ENCODE assay signal across 1 cellular context in the genomic region with DNA sequence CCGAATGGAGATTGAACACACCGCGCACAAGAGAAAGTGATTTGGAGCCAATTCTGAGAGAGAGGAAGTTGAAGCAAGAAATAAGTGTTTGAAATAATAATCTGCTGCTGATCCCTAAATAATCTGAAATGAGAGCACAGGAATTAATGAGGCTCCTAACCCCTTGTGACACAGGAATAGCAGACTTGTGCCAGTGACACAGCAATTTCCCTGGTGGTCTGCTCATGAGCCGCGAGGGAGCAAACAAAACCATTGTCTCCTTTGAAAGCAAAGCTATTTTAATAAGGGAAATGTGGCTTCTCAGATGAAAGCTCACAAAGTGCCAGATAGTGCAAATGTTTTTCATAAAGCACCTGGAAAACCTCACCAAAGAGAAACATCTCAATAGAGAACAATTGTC.
TF ChIP-seq lines count a peak whose summit lies in the region.

No MANE protein-coding gene starts in this region.

TF ChIP-seq in GM23338, 12 proteins besides CTCF, POLR2A, EP300 and RAD21 (continued from another document):
- TF ChIP-seq, protein P1, sequence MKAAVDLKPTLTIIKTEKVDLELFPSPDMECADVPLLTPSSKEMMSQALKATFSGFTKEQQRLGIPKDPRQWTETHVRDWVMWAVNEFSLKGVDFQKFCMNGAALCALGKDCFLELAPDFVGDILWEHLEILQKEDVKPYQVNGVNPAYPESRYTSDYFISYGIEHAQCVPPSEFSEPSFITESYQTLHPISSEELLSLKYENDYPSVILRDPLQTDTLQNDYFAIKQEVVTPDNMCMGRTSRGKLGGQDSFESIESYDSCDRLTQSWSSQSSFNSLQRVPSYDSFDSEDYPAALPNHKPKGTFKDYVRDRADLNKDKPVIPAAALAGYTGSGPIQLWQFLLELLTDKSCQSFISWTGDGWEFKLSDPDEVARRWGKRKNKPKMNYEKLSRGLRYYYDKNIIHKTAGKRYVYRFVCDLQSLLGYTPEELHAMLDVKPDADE (IDR thresholded peaks at IDR 0.05) = no peak
- TF ChIP-seq STAT1 (IDR thresholded peaks at IDR 0.05; ENCODE audit: unreplicated experiment) (no peak), EZH2phosphoT487 (IDR thresholded peaks at IDR 0.05; ENCODE audit: unreplicated experiment) (no peak), POLR2AphosphoS5 (IDR thresholded peaks at IDR 0.05; ENCODE audit: low read depth) (no peak), ZNF114 (CRISPR knock-in tag; IDR thresholded peaks at IDR 0.05) (no peak), EZH2 (IDR thresholded peaks at IDR 0.05; ENCODE audit: low read depth, unreplicated experiment) (no peak), NANOG (IDR thresholded peaks at IDR 0.05; ENCODE audit: borderline replicate concordance) (no peak)
